Comparison of ENCODE assay signal across 16 cellular contexts in the genomic region with DNA sequence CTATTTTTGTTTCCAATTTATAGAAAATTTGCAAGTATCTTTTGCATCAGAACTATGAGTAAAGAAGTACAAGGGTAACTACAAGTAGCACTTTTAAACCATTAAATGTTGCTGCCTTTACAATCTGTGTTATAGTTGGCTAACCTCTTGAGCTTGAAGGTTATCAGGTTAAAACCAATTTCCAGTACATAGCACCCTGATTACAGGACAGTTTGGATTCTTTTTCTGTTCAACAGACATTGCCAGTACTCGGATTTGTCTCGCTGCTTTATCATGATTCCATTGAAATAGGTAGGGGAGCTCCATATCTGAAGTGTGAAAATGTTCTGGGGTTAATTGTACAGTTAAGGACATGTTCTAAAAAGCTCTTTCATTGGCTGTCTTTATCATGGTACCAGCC. TPM values are rescaled to one million over a fixed set of nuclear protein-coding genes. Genes with fewer than 3 reads are reported as not detected.
DNase-seq lines count a peak whose midpoint lies in the region; ATAC-seq, FAIRE-seq and TF ChIP-seq lines count a peak whose summit lies in the region.
"Had no signal": no experiment of that assay in that cellular context is flagged by ENCODE, and none has a peak within 500 bp of the region (broad histone marks: within the 10 kb centered on the region; RNA-seq: fewer than 3 reads in every experiment).

No MANE protein-coding gene starts in this region.

- peak overlapping the region; percentile 49 for H3K27ac ChIP-seq in CD4-positive, alpha-beta memory T cell (ENCODE audit: low read depth, low read length)
- no peak overlapping the region for H3K27ac ChIP-seq in K562 (ENCODE audit: extremely low read depth, low read depth, low read length)
- H3K27ac ChIP-seq: Peyer's patch had no signal

- H3K79me2 ChIP-seq in K562 (ENCODE audit: control insufficient read depth, insufficient read depth, low read length) = no peaks in the 10 kb centered on the region

- POLR2A ChIA-PET in CD4-positive, alpha-beta memory T cell (lab: Charles Lee; ENCODE audit: partially characterized antibody) = interaction anchor here (1.2 to 2.7 kb wide), 3 partner anchors 13 to 55 kb away, joined by 3 to 17 read pairs (median 6); partner anchors contain the start of genes AIDA and BROX
- POLR2A ChIA-PET in K562 (lab: Yijun Ruan, JAX) = interaction anchor here (0.8 to 1.4 kb wide), 2 partner anchors 9 to 29 kb away, joined by 3 to 6 read pairs; no protein-coding TSS in a partner anchor

- no peaks in the 10 kb centered on the region for H3K9me3 Mint-ChIP-seq in activated naive CD8-positive, alpha-beta T cell (ENCODE audit: low read depth)
- no peaks in the 10 kb centered on the region for H3K9me3 Mint-ChIP-seq in activated naive CD8-positive, alpha-beta T cell treated with anti-CD3 and anti-CD28 coated beads, Interleukin-2, amount 50 U/mL, for 24 hours
- no peaks in the 10 kb centered on the region for H3K9me3 Mint-ChIP-seq in CD4-positive, alpha-beta memory T cell
- no peaks in the 10 kb centered on the region for H3K9me3 Mint-ChIP-seq in naive B cell
- H3K9me3 Mint-ChIP-seq: H9 had no signal

- TF ChIP-seq POLR2A in K562 (conservative IDR thresholded peaks at IDR 0.05) = no peak

- no peaks in the 10 kb centered on the region for H3K9me3 ChIP-seq in CD4-positive, alpha-beta memory T cell (ENCODE audit: control insufficient read depth in 1 of 2, low read length in 2 of 2)
- H3K9me3 ChIP-seq in K562 (replicated peaks; ENCODE audit: control insufficient read depth, insufficient read depth, low read depth, low read length) = no peaks in the 10 kb centered on the region
- H3K9me3 ChIP-seq: Peyer's patch had no signal

- TF ChIP-seq EP300 in K562 (IDR thresholded peaks at IDR 0.05; ENCODE audit: low read length) = no peak

- H3K4me3 ChIP-seq in CD4-positive, alpha-beta memory T cell (ENCODE audit: low read length in 2 of 2) = no peak overlapping the region
- no peak overlapping the region for H3K4me3 ChIP-seq in K562
- H3K4me3 ChIP-seq: Peyer's patch had no signal

- H2AFZ ChIP-seq in K562 (ENCODE audit: low read depth, low read length) = no peak overlapping the region

- CTCF ChIA-PET in CD4-positive, alpha-beta memory T cell (lab: Charles Lee; ENCODE audit: partially characterized antibody) = interaction anchor here (0.9 to 1.2 kb wide), 3 partner anchors 23 to 1202 kb away, joined by 3 to 6 read pairs (median 4); no protein-coding TSS in a partner anchor
- CTCF ChIA-PET in K562 (lab: Yijun Ruan, JAX; ENCODE audit: low intra/inter-chr PET ratio) = no interaction called here

- in situ Hi-C loops in K562 (cut with MboI) = no loop called here

- no peak for DNase-seq in activated naive CD8-positive, alpha-beta T cell treated with anti-CD3 and anti-CD28 coated beads, Interleukin-2, amount 50 U/mL, for 24 hours
- DNase-seq in CD4-positive, alpha-beta memory T cell = no peak
- DNase-seq in K562 (ENCODE audit: extremely low read depth in 1 of 4, low spot score in 3 of 4) (no peak), naive B cell (no peak), DMS79 (lab: John Stamatoyannopoulos, UW) (no peak), D341Med (ENCODE audit: low spot score) (no peak)
- DNase-seq in stimulated activated CD4-positive, alpha-beta T cell treated with anti-CD3 and anti-CD28 coated beads, Interleukin-2, amount 100 ng/mL, for 24 hours = no peak
- DNase-seq: EL, H9, Kasumi-1, NCI-H187 treated with DMSO at 0.1 percent for 48 hours, NCI-H2171, NCI-H774, Peyer's patch, SHP77 treated with DMSO at 0.1 percent for 48 hours had no signal

- no peaks in the 10 kb centered on the region for H3K27me3 Mint-ChIP-seq in activated naive CD8-positive, alpha-beta T cell
- H3K27me3 Mint-ChIP-seq in activated naive CD8-positive, alpha-beta T cell treated with anti-CD3 and anti-CD28 coated beads, Interleukin-2, amount 50 U/mL, for 24 hours = no peaks in the 10 kb centered on the region
- H3K27me3 Mint-ChIP-seq in CD4-positive, alpha-beta memory T cell = no peaks in the 10 kb centered on the region
- no peaks in the 10 kb centered on the region for H3K27me3 Mint-ChIP-seq in naive B cell

- H3K27me3 ChIP-seq in CD4-positive, alpha-beta memory T cell (ENCODE audit: insufficient read depth, low read length) = no peaks in the 10 kb centered on the region
- no peaks in the 10 kb centered on the region for H3K27me3 ChIP-seq in K562 (ENCODE audit: control insufficient read depth in 2 of 2, insufficient read depth in 2 of 2, low read length in 2 of 2)
- H3K27me3 ChIP-seq: Peyer's patch had no signal

- 62% methylated on average over 2 of the region's 2 CpGs for WGBS in K562 (ENCODE audit: insufficient coverage, low coverage, missing lambda C conversion rate)

- peaks cover 28% of the 10 kb centered on the region for H3K4me1 ChIP-seq in CD4-positive, alpha-beta memory T cell (ENCODE audit: insufficient read depth, low read length)
- H3K4me1 ChIP-seq in K562 (replicated peaks in 1 of 2; ENCODE audit: control insufficient read depth in 2 of 2, insufficient read depth in 2 of 2, low read length in 2 of 2) = no peaks in the 10 kb centered on the region

- H3K27ac Mint-ChIP-seq in activated naive CD8-positive, alpha-beta T cell = peak overlapping the region; percentile 89
- no peak overlapping the region for H3K27ac Mint-ChIP-seq in activated naive CD8-positive, alpha-beta T cell treated with anti-CD3 and anti-CD28 coated beads, Interleukin-2, amount 50 U/mL, for 24 hours
- peak overlapping the region; percentile 14 to 91 (median 70) for H3K27ac Mint-ChIP-seq in CD4-positive, alpha-beta memory T cell
- peak overlapping the region; percentile 7 to 98 (median 55) for H3K27ac Mint-ChIP-seq in naive B cell
- H3K27ac Mint-ChIP-seq: H9 had no signal

- no peak for TF ChIP-seq CTCF in K562 (IDR thresholded peaks at IDR 0.05 in 2 of 3, conservative IDR thresholded peaks at IDR 0.05 in 1 of 3; ENCODE audit: insufficient read depth in 2 of 3, low read depth in 1 of 3, low read length in 3 of 3)

- TF ChIP-seq RAD21 in K562 (CRISPR knock-in tag; conservative IDR thresholded peaks at IDR 0.05 in 1 of 2, IDR thresholded peaks at IDR 0.05 in 1 of 2) = no peak

- no peak overlapping the region for H3K4me2 ChIP-seq in K562 (ENCODE audit: insufficient read depth, low read length)

- peaks cover 60% of the 10 kb centered on the region for H3K4me1 Mint-ChIP-seq in activated naive CD8-positive, alpha-beta T cell (ENCODE audit: low read depth)
- peaks cover 50% of the 10 kb centered on the region for H3K4me1 Mint-ChIP-seq in activated naive CD8-positive, alpha-beta T cell treated with anti-CD3 and anti-CD28 coated beads, Interleukin-2, amount 50 U/mL, for 24 hours
- H3K4me1 Mint-ChIP-seq in CD4-positive, alpha-beta memory T cell = peaks cover 33 to 48% (median 41%) of the 10 kb centered on the region in 4 donors
- peaks cover 26 to 35% (median 28%) of the 10 kb centered on the region in 3 donors for H3K4me1 Mint-ChIP-seq in naive B cell
- H3K4me1 Mint-ChIP-seq: H9 had no signal

- H3K4me3 Mint-ChIP-seq in activated naive CD8-positive, alpha-beta T cell = no peak overlapping the region
- H3K4me3 Mint-ChIP-seq in activated naive CD8-positive, alpha-beta T cell treated with anti-CD3 and anti-CD28 coated beads, Interleukin-2, amount 50 U/mL, for 24 hours = no peak overlapping the region
- no peak overlapping the region for H3K4me3 Mint-ChIP-seq in CD4-positive, alpha-beta memory T cell
- no peak overlapping the region for H3K4me3 Mint-ChIP-seq in naive B cell
- H3K4me3 Mint-ChIP-seq: H9 had no signal

- no TSS peak for BruUV-seq in K562 (replicated peaks; lab: Mats Ljungman, UMichigan)

- intact Hi-C loops in CD4-positive, alpha-beta memory T cell (cut with micrococcal nuclease) = no loop called here
- intact Hi-C loops in K562 (cut with micrococcal nuclease) = no loop called here

- no peaks in the 10 kb centered on the region for H4K20me1 ChIP-seq in K562 (replicated peaks; ENCODE audit: control insufficient read depth, insufficient read depth, low read length)

- no peak overlapping the region for H3K9ac ChIP-seq in K562 (ENCODE audit: insufficient read depth in 1 of 2, low read depth in 2 of 2, low read length in 2 of 2)

- no peak for ATAC-seq in activated naive CD8-positive, alpha-beta T cell treated with anti-CD3 and anti-CD28 coated beads, Interleukin-2, amount 50 U/mL, for 24 hours
- ATAC-seq in K562 = no peak
- ATAC-seq in naive B cell (ENCODE audit: low read depth in 2 of 2) = no peak

- H3K9me1 ChIP-seq in K562 (ENCODE audit: control insufficient read depth, insufficient read depth, low read length) = no peaks in the 10 kb centered on the region

- peak; percentile 52 for FAIRE-seq in K562 (lab: Jason Lieb, UNC)

- H3K36me3 Mint-ChIP-seq in activated naive CD8-positive, alpha-beta T cell = peaks cover 22% of the 10 kb centered on the region
- peaks cover 73% of the 10 kb centered on the region for H3K36me3 Mint-ChIP-seq in activated naive CD8-positive, alpha-beta T cell treated with anti-CD3 and anti-CD28 coated beads, Interleukin-2, amount 50 U/mL, for 24 hours (ENCODE audit: low read depth)
- H3K36me3 Mint-ChIP-seq in CD4-positive, alpha-beta memory T cell = peaks cover 68 to 87% of the 10 kb centered on the region in 2 donors
- H3K36me3 Mint-ChIP-seq in naive B cell = peaks cover 27 to 51% of the 10 kb centered on the region in 2 donors

- peaks cover 81% of the 10 kb centered on the region for H3K36me3 ChIP-seq in CD4-positive, alpha-beta memory T cell (ENCODE audit: insufficient read depth, low read length)
- peaks cover 97% of the 10 kb centered on the region for H3K36me3 ChIP-seq in K562 (ENCODE audit: control insufficient read depth, insufficient read depth, low read length)

RNA-seq across cellular contexts. Expression of gene MIA3, which starts 40.0 kb away (rescaled TPM):
- total RNA-seq in CD4-positive, alpha-beta memory T cell = 100 to 1,000 TPM; 120 to 124 TPM
- 10 to 100 TPM; 42.0 to 74.3 TPM for polyA plus RNA-seq in CD4-positive, alpha-beta memory T cell
- 45.8 and 148 TPM in 2 replicates for total RNA-seq in K562 (2011; cell fraction: chromatin; rRNA removed; ENCODE audit: low replicate concordance)
- 35.4 and 43.8 TPM in 2 replicates for total RNA-seq in K562 (2011; cell fraction: nucleolus; rRNA removed)
- total RNA-seq in K562 (2011; cell fraction: nucleoplasm; rRNA removed) = 64.4 and 101 TPM in 2 replicates
- total RNA-seq in K562 (2014; rRNA removed) = 38.6 and 57.8 TPM in 2 replicates
- 64.3 and 68.1 TPM in 2 replicates for total RNA-seq in K562 (2014; rRNA removed; fragmentation: Illumina TruSeq; extraction: Trizol)
- 72.8 and 79.8 TPM in 2 replicates for total RNA-seq in K562 (2015; rRNA removed; fragmentation: Illumina TruSeq; extraction: Trizol)
- 64.9 and 67.5 TPM in 2 replicates for total RNA-seq in K562 (2021)
- 34.0 and 63.3 TPM in 2 replicates for polyA plus RNA-seq in K562 (2011; rRNA removed)
- 54.4 and 81.8 TPM in 2 replicates for polyA plus RNA-seq in K562 (2011; cell fraction: cytosol; rRNA removed)
- polyA plus RNA-seq in K562 (2011; cell fraction: nucleus; rRNA removed) = 285 and 344 TPM in 2 replicates
- 43.6 and 50.3 TPM in 2 replicates for polyA plus RNA-seq in K562 (2012)
- polyA plus RNA-seq in K562 (2014; fragmentation: Illumina TruSeq; extraction: Trizol) = 61.7 and 89.4 TPM in 2 replicates
- polyA plus RNA-seq in K562 (2014; fragmentation: Nextera tagmentation; extraction: Ambion mirVana) = 10 to 100 TPM; 21.6 to 40.8 TPM
- polyA plus RNA-seq in K562 (2014; rRNA removed) = 33.1 and 34.4 TPM in 2 replicates
- 52.5 and 69.6 TPM in 2 replicates for polyA minus RNA-seq in K562 (2011; rRNA and poly(A)+ RNA removed)
- polyA minus RNA-seq in K562 (2011; cell fraction: cytosol; rRNA and poly(A)+ RNA removed) = 28.4 and 36.3 TPM in 2 replicates
- 44.2 and 79.3 TPM in 2 replicates for polyA minus RNA-seq in K562 (2011; cell fraction: nucleus; rRNA and poly(A)+ RNA removed)
- polyA plus RNA-seq in naive B cell (ENCODE audit: low read depth in 6 of 6) = 10 to 100 TPM; 32.0 to 76.7 (median 53.0) TPM

RNA-seq across cellular contexts. Expression of gene AIDA, which starts 54.4 kb away (rescaled TPM):
- total RNA-seq in CD4-positive, alpha-beta memory T cell = 10 to 100 TPM; 60.7 to 64.5 TPM
- 10 to 100 TPM; 35.2 to 37.2 TPM for polyA plus RNA-seq in CD4-positive, alpha-beta memory T cell
- total RNA-seq in K562 (2011; cell fraction: chromatin; rRNA removed; ENCODE audit: low replicate concordance) = 11.7 and 26.3 TPM in 2 replicates
- total RNA-seq in K562 (2011; cell fraction: nucleolus; rRNA removed) = 8.3 and 8.7 TPM in 2 replicates
- 17.7 and 27.3 TPM in 2 replicates for total RNA-seq in K562 (2011; cell fraction: nucleoplasm; rRNA removed)
- total RNA-seq in K562 (2014; rRNA removed) (20.2 and 24.4 TPM in 2 replicates), K562 (2014; rRNA removed; fragmentation: Illumina TruSeq; extraction: Trizol) (24.9 and 30.1 TPM in 2 replicates), K562 (2015; rRNA removed; fragmentation: Illumina TruSeq; extraction: Trizol) (19.9 and 21.8 TPM in 2 replicates), K562 (2021) (45.6 and 51.3 TPM in 2 replicates)
- polyA plus RNA-seq in K562 (2011; rRNA removed) (68.8 and 77.9 TPM in 2 replicates), K562 (2014; fragmentation: Illumina TruSeq; extraction: Trizol) (45.6 and 58.9 TPM in 2 replicates), K562 (2014; fragmentation: Nextera tagmentation; extraction: Ambion mirVana) (10 to 100 TPM; 18.2 to 19.1 TPM), K562 (2014; rRNA removed) (36.4 and 36.8 TPM in 2 replicates), naive B cell (ENCODE audit: low read depth in 6 of 6) (100 to 1,000 TPM in 2 of 6 donors, 10 to 100 TPM in 4; 78.6 to 104 (median 82.1) TPM)
- polyA plus RNA-seq in K562 (2011; cell fraction: cytosol; rRNA removed) = 19.6 and 34.7 TPM in 2 replicates
- 12.0 and 22.3 TPM in 2 replicates for polyA plus RNA-seq in K562 (2011; cell fraction: nucleus; rRNA removed)
- polyA plus RNA-seq in K562 (2012) = 39.3 and 48.1 TPM in 2 replicates
- polyA minus RNA-seq in K562 (2011; rRNA and poly(A)+ RNA removed) = 90.0 and 90.7 TPM in 2 replicates
- 38.3 and 54.9 TPM in 2 replicates for polyA minus RNA-seq in K562 (2011; cell fraction: cytosol; rRNA and poly(A)+ RNA removed)
- 12.4 and 21.2 TPM in 2 replicates for polyA minus RNA-seq in K562 (2011; cell fraction: nucleus; rRNA and poly(A)+ RNA removed)

RNA-seq across cellular contexts. Expression of gene BROX, which starts 54.5 kb away (rescaled TPM):
- 10 to 100 TPM; 64.6 to 68.3 TPM for total RNA-seq in CD4-positive, alpha-beta memory T cell
- 10 to 100 TPM; 15.6 to 18.5 TPM for polyA plus RNA-seq in CD4-positive, alpha-beta memory T cell
- 10.8 and 23.6 TPM in 2 replicates for total RNA-seq in K562 (2011; cell fraction: chromatin; rRNA removed; ENCODE audit: low replicate concordance)
- 7.0 and 8.4 TPM in 2 replicates for total RNA-seq in K562 (2011; cell fraction: nucleolus; rRNA removed)
- 18.0 and 22.1 TPM in 2 replicates for total RNA-seq in K562 (2011; cell fraction: nucleoplasm; rRNA removed)
- total RNA-seq in K562 (2014; rRNA removed) = 30.8 and 32.2 TPM in 2 replicates
- total RNA-seq in K562 (2014; rRNA removed; fragmentation: Illumina TruSeq; extraction: Trizol) = 68.0 and 75.7 TPM in 2 replicates
- 45.0 and 51.3 TPM in 2 replicates for total RNA-seq in K562 (2015; rRNA removed; fragmentation: Illumina TruSeq; extraction: Trizol)
- 43.8 and 45.1 TPM in 2 replicates for total RNA-seq in K562 (2021)
- polyA plus RNA-seq in K562 (2011; rRNA removed) = 6.8 and 9.4 TPM in 2 replicates
- polyA plus RNA-seq in K562 (2011; cell fraction: cytosol; rRNA removed) = 2.3 and 5.6 TPM in 2 replicates
- polyA plus RNA-seq in K562 (2011; cell fraction: nucleus; rRNA removed) = 4.4 and 5.0 TPM in 2 replicates
- 28.7 and 30.7 TPM in 2 replicates for polyA plus RNA-seq in K562 (2012)
- 21.3 and 23.7 TPM in 2 replicates for polyA plus RNA-seq in K562 (2014; fragmentation: Illumina TruSeq; extraction: Trizol)
- polyA plus RNA-seq in K562 (2014; fragmentation: Nextera tagmentation; extraction: Ambion mirVana) = 100 to 1,000 TPM in 1 of 2 experiments, 10 to 100 TPM in 1; 86.3 to 153 TPM
- polyA plus RNA-seq in K562 (2014; rRNA removed) = 16.6 and 16.8 TPM in 2 replicates
- 16.6 and 20.0 TPM in 2 replicates for polyA minus RNA-seq in K562 (2011; rRNA and poly(A)+ RNA removed)
- polyA minus RNA-seq in K562 (2011; cell fraction: cytosol; rRNA and poly(A)+ RNA removed) = 13.6 and 15.0 TPM in 2 replicates
- 6.1 and 9.3 TPM in 2 replicates for polyA minus RNA-seq in K562 (2011; cell fraction: nucleus; rRNA and poly(A)+ RNA removed)
- 10 to 100 TPM; 12.1 to 19.0 (median 14.7) TPM for polyA plus RNA-seq in naive B cell (ENCODE audit: low read depth in 6 of 6)
